ENCODE assay signal across 9 cellular contexts in genomic region chr15:85639752-85640381, GRCh38.
DNase-seq lines count a peak whose midpoint lies in the region; ATAC-seq and TF ChIP-seq lines count a peak whose summit lies in the region.
"Had no signal": no experiment of that assay in that cellular context is flagged by ENCODE, and none has a peak within 500 bp of the region (broad histone marks: within the 10 kb centered on the region; RNA-seq: fewer than 3 reads in every experiment).

No MANE protein-coding gene starts in this region.

- peak; percentile 82 for ATAC-seq in mucosa of descending colon

- H3K4me1 ChIP-seq in mucosa of descending colon (ENCODE audit: low read depth) = peaks cover 10% of the 10 kb centered on the region

- in situ Hi-C loops in GM13976 (cut with MboI; ENCODE audit: low sequenced_read_pairs, unreplicated experiment) = no loop called here
- in situ Hi-C loops in G401 (cut with HindIII; ENCODE audit: low sequenced_read_pairs) = no loop called here

- DNase-seq in GM13976 (ENCODE audit: low spot score) = peak; percentile 42
- DNase-seq in HFFc6 = peak; percentile 80
- DNase-seq in activated T-helper 2 cell treated with anti-CD3 and anti-CD28 coated beads, Interferon-gamma antibody, Interleukin-2, Interleukin-4, amounts not matched to agents 10 μg/mL and 5 μg/mL and 100 μg/mL, durations not matched to agents 14 hours and 24 hours and 36 hours (ENCODE audit: low spot score) = no peak
- DNase-seq in mucosa of descending colon = no peak
- DNase-seq in G401 (ENCODE audit: low spot score) = no peak
- no peak for DNase-seq in effector CD4-positive, alpha-beta T cell
- no peak for DNase-seq in NCI-H1436 (lab: John Stamatoyannopoulos, UW)
- DNase-seq in SKM-1 treated with dmso at 0.1 percent for 144 hours (lab: John Stamatoyannopoulos, UW; ENCODE audit: unreplicated experiment) = no peak
- DNase-seq: NCI-H1417 had no signal

- H3K9me3 ChIP-seq in mucosa of descending colon = no peaks in the 10 kb centered on the region

- TF ChIP-seq CTCF in GM13976 (IDR thresholded peaks at IDR 0.05; ENCODE audit: borderline replicate concordance, control extremely low read depth, extremely low read depth, insufficient read depth, missing control alignments) (no peak), HFFc6 (IDR thresholded peaks at IDR 0.05) (no peak), mucosa of descending colon (IDR thresholded peaks at IDR 0.05) (no peak)

- no peaks in the 10 kb centered on the region for H3K9me3 Mint-ChIP-seq in HFFc6
- no peaks in the 10 kb centered on the region for H3K9me3 Mint-ChIP-seq in activated T-helper 2 cell treated with anti-CD3 and anti-CD28 coated beads, Interferon-gamma antibody, Interleukin-2, Interleukin-4, amounts not matched to agents 10 μg/mL and 5 μg/mL and 100 μg/mL, durations not matched to agents 14 hours and 24 hours and 36 hours

- H3K4me3 ChIP-seq in mucosa of descending colon = no peak overlapping the region

- peak overlapping the region; percentile 48 for H3K4me3 Mint-ChIP-seq in HFFc6
- no peak overlapping the region for H3K4me3 Mint-ChIP-seq in activated T-helper 2 cell treated with anti-CD3 and anti-CD28 coated beads, Interferon-gamma antibody, Interleukin-2, Interleukin-4, amounts not matched to agents 10 μg/mL and 5 μg/mL and 100 μg/mL, durations not matched to agents 14 hours and 24 hours and 36 hours (ENCODE audit: low read depth)

- peaks cover 1% of the 10 kb centered on the region; the same call in 1 of the 2 replicates for H3K27me3 Mint-ChIP-seq in HFFc6 (ENCODE audit: insufficient read depth)
- no peaks in the 10 kb centered on the region for H3K27me3 Mint-ChIP-seq in activated T-helper 2 cell treated with anti-CD3 and anti-CD28 coated beads, Interferon-gamma antibody, Interleukin-2, Interleukin-4, amounts not matched to agents 10 μg/mL and 5 μg/mL and 100 μg/mL, durations not matched to agents 14 hours and 24 hours and 36 hours (ENCODE audit: low read depth)

- peaks cover 55% of the 10 kb centered on the region for H3K4me1 Mint-ChIP-seq in HFFc6 (ENCODE audit: low read depth)
- peaks cover 26% of the 10 kb centered on the region for H3K4me1 Mint-ChIP-seq in activated T-helper 2 cell treated with anti-CD3 and anti-CD28 coated beads, Interferon-gamma antibody, Interleukin-2, Interleukin-4, amounts not matched to agents 10 μg/mL and 5 μg/mL and 100 μg/mL, durations not matched to agents 14 hours and 24 hours and 36 hours (ENCODE audit: low read depth)

- H3K27ac Mint-ChIP-seq in HFFc6 = peak overlapping the region; percentile 84
- H3K27ac Mint-ChIP-seq in activated T-helper 2 cell treated with anti-CD3 and anti-CD28 coated beads, Interferon-gamma antibody, Interleukin-2, Interleukin-4, amounts not matched to agents 10 μg/mL and 5 μg/mL and 100 μg/mL, durations not matched to agents 14 hours and 24 hours and 36 hours = peak overlapping the region; percentile 62

- H3K36me3 ChIP-seq in mucosa of descending colon (ENCODE audit: low read depth) = no peaks in the 10 kb centered on the region

- H3K36me3 Mint-ChIP-seq in HFFc6 (ENCODE audit: low read depth) = peaks cover 10% of the 10 kb centered on the region; the same call in 1 of the 2 replicates
- H3K36me3 Mint-ChIP-seq in activated T-helper 2 cell treated with anti-CD3 and anti-CD28 coated beads, Interferon-gamma antibody, Interleukin-2, Interleukin-4, amounts not matched to agents 10 μg/mL and 5 μg/mL and 100 μg/mL, durations not matched to agents 14 hours and 24 hours and 36 hours (ENCODE audit: low read depth) = peaks cover 57% of the 10 kb centered on the region

- intact Hi-C loops in activated T-helper 2 cell treated with anti-CD3 and anti-CD28 coated beads, Interferon-gamma antibody, Interleukin-2, Interleukin-4, amounts not matched to agents 10 μg/mL and 5 μg/mL and 100 μg/mL, durations not matched to agents 14 hours and 24 hours and 36 hours (cut with micrococcal nuclease) = loop anchor here (10.0 kb wide), 1 partner anchor 305 kb away; no protein-coding TSS in a partner anchor
- intact Hi-C loops in mucosa of descending colon (cut with DNase I, micrococcal nuclease) = no loop called here

Comparison
In these comparisons a context has a peak if more than half of its experiments do, and no peak if none do; other contexts are left out.
1. DNase-seq: peak in GM13976 (single experiment) and HFFc6 (single experiment); none in activated T-helper 2 cell treated with anti-CD3 and anti-CD28 coated beads, Interferon-gamma antibody, Interleukin-2, Interleukin-4, amounts not matched to agents 10 μg/mL and 5 μg/mL and 100 μg/mL, durations not matched to agents 14 hours and 24 hours and 36 hours (single experiment), mucosa of descending colon (0 of 3), G401 (single experiment), effector CD4-positive, alpha-beta T cell (single experiment), NCI-H1436 (single experiment) and SKM-1 treated with dmso at 0.1 percent for 144 hours (single experiment).